ENCODE assay signal across 16 cellular contexts in genomic region chr16:65754799-65755691, GRCh38.
DNase-seq lines count a peak whose midpoint lies in the region; ATAC-seq and TF ChIP-seq lines count a peak whose summit lies in the region.
"Had no signal": no experiment of that assay in that cellular context is flagged by ENCODE, and none has a peak within 500 bp of the region (broad histone marks: within the 10 kb centered on the region; RNA-seq: fewer than 3 reads in every experiment).

No MANE protein-coding gene starts in this region.

- peaks cover 16% of the 10 kb centered on the region for H3K4me1 ChIP-seq in BE2C
- peaks cover 11% of the 10 kb centered on the region for H3K4me1 ChIP-seq in hepatocyte (ENCODE audit: insufficient read depth)
- peaks cover 2% of the 10 kb centered on the region for H3K4me1 ChIP-seq in prostate gland (replicated peaks)
- no peaks in the 10 kb centered on the region for H3K4me1 ChIP-seq in gastroesophageal sphincter
- H3K4me1 ChIP-seq: right atrium auricular region had no signal

- H3K79me2 ChIP-seq in hepatocyte = no peaks in the 10 kb centered on the region

- H3K36me3 ChIP-seq in BE2C (no peaks in the 10 kb centered on the region), WERI-Rb-1 (no peaks in the 10 kb centered on the region), hepatocyte (replicated peaks; ENCODE audit: insufficient read depth, low read depth) (no peaks in the 10 kb centered on the region), prostate gland (no peaks in the 10 kb centered on the region), gastroesophageal sphincter (no peaks in the 10 kb centered on the region)
- H3K36me3 ChIP-seq: right atrium auricular region had no signal

- H3K4me3 ChIP-seq in BE2C (ENCODE audit: low read depth, low read length) (no peak overlapping the region), WERI-Rb-1 (ENCODE audit: low read depth, low read length) (no peak overlapping the region), hepatocyte (no peak overlapping the region), prostate gland (no peak overlapping the region), gastroesophageal sphincter (no peak overlapping the region)
- H3K4me3 ChIP-seq: lung, right atrium auricular region had no signal

- ATAC-seq in HG03354 (IDR thresholded peaks at IDR 0.05; ENCODE audit: poor library complexity, severe bottlenecking, unreplicated experiment) (no peak), gastroesophageal sphincter (no peak)

- TF ChIP-seq CTCF in BE2C (IDR thresholded peaks at IDR 0.05; ENCODE audit: low read depth, low read length) = no peak
- no peak for TF ChIP-seq CTCF in WERI-Rb-1 (IDR thresholded peaks at IDR 0.05; ENCODE audit: low read depth, low read length)
- TF ChIP-seq CTCF in hepatocyte (IDR thresholded peaks at IDR 0.05; ENCODE audit: poor library complexity) = no peak
- TF ChIP-seq CTCF in prostate gland (IDR thresholded peaks at IDR 0.05) = no peak
- no peak for TF ChIP-seq CTCF in gastroesophageal sphincter (IDR thresholded peaks at IDR 0.05)

- no peak overlapping the region for H3K27ac ChIP-seq in WERI-Rb-1
- H3K27ac ChIP-seq in hepatocyte = peak overlapping the region; percentile 11
- peak overlapping the region; percentile 38 to 62 for H3K27ac ChIP-seq in prostate gland
- no peak overlapping the region for H3K27ac ChIP-seq in gastroesophageal sphincter
- H3K27ac ChIP-seq: right atrium auricular region had no signal

- H3K27me3 ChIP-seq in BE2C = no peaks in the 10 kb centered on the region
- no peaks in the 10 kb centered on the region for H3K27me3 ChIP-seq in WERI-Rb-1 (ENCODE audit: insufficient read depth, low read depth, severe bottlenecking)
- no peaks in the 10 kb centered on the region for H3K27me3 ChIP-seq in hepatocyte
- no peaks in the 10 kb centered on the region for H3K27me3 ChIP-seq in prostate gland (replicated peaks; ENCODE audit: insufficient read depth)
- H3K27me3 ChIP-seq in gastroesophageal sphincter = peaks cover 8% of the 10 kb centered on the region
- H3K27me3 ChIP-seq: right atrium auricular region had no signal

- TF ChIP-seq EP300 in gastroesophageal sphincter (IDR thresholded peaks at IDR 0.05) = no peak

- H3K9me3 ChIP-seq in BE2C (no peaks in the 10 kb centered on the region), WERI-Rb-1 (ENCODE audit: severe bottlenecking) (no peaks in the 10 kb centered on the region), hepatocyte (ENCODE audit: low read depth) (no peaks in the 10 kb centered on the region), prostate gland (no peaks in the 10 kb centered on the region), gastroesophageal sphincter (no peaks in the 10 kb centered on the region)
- H3K9me3 ChIP-seq: right atrium auricular region had no signal

- H2AFZ ChIP-seq in hepatocyte = no peak overlapping the region

- no peak for TF ChIP-seq POLR2A in prostate gland (IDR thresholded peaks at IDR 0.05)
- no peak for TF ChIP-seq POLR2A in gastroesophageal sphincter (IDR thresholded peaks at IDR 0.05)

- DNase-seq in BE2C (peak; percentile 61), WERI-Rb-1 (peak; percentile 15), hepatocyte (ENCODE audit: low spot score) (peak; percentile 20), prostate gland (ENCODE audit: low spot score) (no peak), LoVo (ENCODE audit: low spot score) (no peak)
- DNase-seq in activated CD4-positive, alpha-beta T cell treated with anti-CD3 and anti-CD28 coated beads, Interleukin-2, amount 50 U/mL, for 48 hours = no peak
- DNase-seq: activated CD8-positive, alpha-beta memory T cell treated with anti-CD3 and anti-CD28 coated beads, Interleukin-2, amount 50 U/mL, for 48 hours; activated naive CD4-positive, alpha-beta T cell treated with anti-CD3 and anti-CD28 coated beads for 36 hours; KG1; NCI-H345; stimulated activated CD4-positive, alpha-beta T cell treated with anti-CD3 and anti-CD28 coated beads, Interleukin-2, amount 100 ng/mL, for 24 hours; T-helper 2 cell had no signal

- H3K4me2 ChIP-seq in hepatocyte = no peak overlapping the region

- WGBS in hepatocyte (ENCODE audit: low lambda C conversion rate, missing lambda C conversion rate) = 43% methylated on average over 19 of the region's 19 CpGs
- WGBS in prostate gland = 78% methylated on average over 19 of the region's 19 CpGs
- WGBS in gastroesophageal sphincter (ENCODE audit: low coverage in 1 of 2), 2 donors = 48 to 52% methylated on average over 18 to 19 of the region's 19 CpGs

- no peaks in the 10 kb centered on the region for H3K9me2 ChIP-seq in hepatocyte (replicated peaks; ENCODE audit: insufficient read depth)

- H4K20me1 ChIP-seq in hepatocyte (ENCODE audit: insufficient read depth, poor library complexity, severe bottlenecking) = no peaks in the 10 kb centered on the region

- intact Hi-C loops in prostate gland (cut with DNase I) = no loop called here

Comparison
In these comparisons a context has a peak if more than half of its experiments do, and no peak if none do; other contexts are left out.
1. DNase-seq: peak in BE2C (single experiment), WERI-Rb-1 (single experiment) and hepatocyte (single experiment); none in prostate gland (single experiment), activated CD4-positive, alpha-beta T cell treated with anti-CD3 and anti-CD28 coated beads, Interleukin-2, amount 50 U/mL, for 48 hours (0 of 2) and LoVo (single experiment).
2. H3K27ac ChIP-seq: peak in hepatocyte (single experiment) and prostate gland (2 of 2); none in WERI-Rb-1 (single experiment) and gastroesophageal sphincter (0 of 4).